In the genomic region with DNA sequence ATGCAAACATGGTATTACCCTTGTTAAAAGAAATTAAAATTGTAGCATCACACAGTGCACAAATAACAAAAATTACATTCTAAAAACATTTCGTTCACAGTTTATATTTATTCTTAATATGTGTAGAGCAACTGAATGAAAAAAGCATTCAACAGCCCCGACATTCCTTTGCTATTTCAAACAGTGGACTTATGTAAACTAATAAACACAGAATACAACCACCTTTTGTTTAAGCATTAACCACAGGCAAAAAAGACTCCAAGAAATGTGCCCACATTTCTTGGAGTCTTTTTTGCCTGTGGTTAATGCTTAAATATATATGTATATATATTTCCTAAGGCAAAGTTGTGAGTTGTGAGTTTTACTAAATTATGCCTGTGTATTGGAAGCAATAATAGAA, we compare ENCODE assay signal across 28 cellular contexts.
"Had no signal": no experiment of that assay in that cellular context is flagged by ENCODE, and none has a peak within 500 bp of the region (broad histone marks: within the 10 kb centered on the region; RNA-seq: fewer than 3 reads in every experiment).

No MANE protein-coding gene starts in this region.

- H3K36me3 ChIP-seq: MG63 had no signal

- H3K27ac ChIP-seq: KMS-11, PC-9 had no signal

- H3K9ac ChIP-seq: KMS-11 had no signal

- H3K4me3 ChIP-seq: MG63, PC-9, SK-N-MC had no signal

- FAIRE-seq: astrocyte, TTC549 had no signal

- DNase-seq: activated CD4-positive, alpha-beta memory T cell treated with anti-CD3 and anti-CD28 coated beads, Interleukin-2, amount 10 ng/mL, durations not matched to agents 7 days and 5 days; activated CD4-positive, alpha-beta T cell treated with anti-CD3 and anti-CD28 coated beads, Interleukin-2, amount 50 U/mL, for 1 hour; activated CD4-positive, CD25-positive, alpha-beta regulatory T cell; activated gamma-delta T cell; activated naive CD4-positive, alpha-beta T cell treated with anti-CD3 and anti-CD28 coated beads for 36 hours; activated T-cell treated with anti-CD3 and anti-CD28 coated beads for 4 hours; activated T-cell treated with anti-CD3 and anti-CD28 coated beads, Interleukin-2, amount 50 U/mL, for 48 hours; amygdala; MG63; MV-4-11; NCI-H1092 treated with DMSO at 0.1 percent for 48 hours; NCI-H1417 treated with DMSO at 0.1 percent for 48 hours; NCI-H1694; NCI-H2029; NCI-H2107; NCI-H2171 treated with DMSO at 0.1 percent for 48 hours; NCI-H345; NCI-H510A; NCI-H69; PC-9; SIG-M5; T-cell; T-helper 2 cell; T1000 had no signal
